Comparison of ENCODE assay signal across 19 cellular contexts in genomic region chr14:103684471-103684870, GRCh38.
"Had no signal": no experiment of that assay in that cellular context is flagged by ENCODE, and none has a peak within 500 bp of the region (broad histone marks: within the 10 kb centered on the region; RNA-seq: fewer than 3 reads in every experiment).

No MANE protein-coding gene starts in this region.

- H3K4me3 Mint-ChIP-seq: activated CD4-positive, alpha-beta memory T cell treated with anti-CD3 and anti-CD28 coated beads for 36 hours; activated CD4-positive, alpha-beta T cell treated with anti-CD3 and anti-CD28 coated beads for 36 hours; activated naive CD8-positive, alpha-beta T cell treated with anti-CD3 and anti-CD28 coated beads for 36 hours; activated T-helper 1 cell treated with anti-CD3 and anti-CD28 coated beads, Interleukin-12 subunit alpha, Interleukin-12 subunit beta, Interleukin-2, Interleukin-4 antibody, amounts not matched to agents 30 ng/mL and 10 ng/mL and 1 ng/mL, durations not matched to agents 14 hours and 24 hours and 36 hours; natural killer cell; WTC11 had no signal

- DNase-seq: activated CD4-positive, alpha-beta memory T cell treated with anti-CD3 and anti-CD28 coated beads for 36 hours; activated CD4-positive, alpha-beta T cell treated with anti-CD3 and anti-CD28 coated beads for 36 hours; activated gamma-delta T cell treated with Interleukin-2 at 50 U/mL for 16 hours; activated naive CD8-positive, alpha-beta T cell treated with anti-CD3 and anti-CD28 coated beads for 36 hours; activated T-cell treated with anti-CD3 and anti-CD28 coated beads for 4 hours; amniotic stem cell; colonic mucosa; erythroblast; foreskin melanocyte; mesenchymal stem cell; natural killer cell; retina; stimulated activated CD4-positive, alpha-beta T cell treated with anti-CD3 and anti-CD28 coated beads, Interleukin-2, amount 100 ng/mL, for 24 hours; stimulated activated naive CD8-positive, alpha-beta T cell treated with anti-CD3 and anti-CD28 coated beads, Interleukin-15, Interleukin-2, amounts not matched to agents 100 U/mL and 50 U/mL, for 24 hours; uterus had no signal

- H3K4me3 ChIP-seq: colonic mucosa, tibial nerve, uterus had no signal

- H3K27me3 Mint-ChIP-seq: activated CD4-positive, alpha-beta memory T cell treated with anti-CD3 and anti-CD28 coated beads for 36 hours; activated CD4-positive, alpha-beta T cell treated with anti-CD3 and anti-CD28 coated beads for 36 hours; activated naive CD8-positive, alpha-beta T cell treated with anti-CD3 and anti-CD28 coated beads for 36 hours had no signal

- H3K4me1 Mint-ChIP-seq: WTC11 had no signal

- ATAC-seq: activated CD4-positive, alpha-beta T cell treated with anti-CD3 and anti-CD28 coated beads for 36 hours; natural killer cell; stimulated activated naive CD8-positive, alpha-beta T cell treated with anti-CD3 and anti-CD28 coated beads, Interleukin-15, Interleukin-2, amounts not matched to agents 100 U/mL and 50 U/mL, for 24 hours; WTC11 had no signal

- H3K27ac ChIP-seq: colonic mucosa, tibial nerve, uterus had no signal

- FAIRE-seq: endometrium had no signal

- H3K36me3 ChIP-seq: uterus had no signal

- H3K9me3 Mint-ChIP-seq: activated CD4-positive, alpha-beta memory T cell treated with anti-CD3 and anti-CD28 coated beads for 36 hours; activated naive CD8-positive, alpha-beta T cell treated with anti-CD3 and anti-CD28 coated beads for 36 hours; activated T-helper 1 cell treated with anti-CD3 and anti-CD28 coated beads, Interleukin-12 subunit alpha, Interleukin-12 subunit beta, Interleukin-2, Interleukin-4 antibody, amounts not matched to agents 30 ng/mL and 10 ng/mL and 1 ng/mL, durations not matched to agents 14 hours and 24 hours and 36 hours; natural killer cell; WTC11 had no signal

- H3K27ac Mint-ChIP-seq: activated CD4-positive, alpha-beta memory T cell treated with anti-CD3 and anti-CD28 coated beads for 36 hours; activated CD4-positive, alpha-beta T cell treated with anti-CD3 and anti-CD28 coated beads for 36 hours; activated naive CD8-positive, alpha-beta T cell treated with anti-CD3 and anti-CD28 coated beads for 36 hours; activated T-helper 1 cell treated with anti-CD3 and anti-CD28 coated beads, Interleukin-12 subunit alpha, Interleukin-12 subunit beta, Interleukin-2, Interleukin-4 antibody, amounts not matched to agents 30 ng/mL and 10 ng/mL and 1 ng/mL, durations not matched to agents 14 hours and 24 hours and 36 hours; natural killer cell; WTC11 had no signal

- H3K9me3 ChIP-seq: colonic mucosa, tibial nerve, uterus had no signal

- H3K4me1 ChIP-seq: colonic mucosa, uterus had no signal

- H3K36me3 Mint-ChIP-seq: natural killer cell had no signal

- H3K27me3 ChIP-seq: colonic mucosa, tibial nerve, uterus had no signal
